ENCODE assay signal across 27 cellular contexts in genomic region chr1:234022302-234022701, GRCh38.
"Had no signal": no experiment of that assay in that cellular context is flagged by ENCODE, and none has a peak within 500 bp of the region (broad histone marks: within the 10 kb centered on the region; RNA-seq: fewer than 3 reads in every experiment).

No MANE protein-coding gene starts in this region.

- H3K27ac ChIP-seq: stomach, suprapubic skin, testis, thoracic aorta, thyroid gland, tibial artery, tibial nerve, transverse colon, upper lobe of left lung, upper lobe of right lung, uterus, vagina had no signal

- H3K27me3 ChIP-seq: stomach, suprapubic skin, testis, thyroid gland, tibial artery, tibial nerve, transverse colon, upper lobe of left lung, upper lobe of right lung, uterus, vagina had no signal

- ATAC-seq: stimulated activated effector memory CD8-positive, alpha-beta T cell treated with anti-CD3 and anti-CD28 coated beads, Interleukin-12 subunit alpha, Interleukin-12 subunit beta, amount 100 ng/mL, for 72 hours; stimulated activated memory B cell treated with anti-CD40 and anti-IgM and Interleukin-4, amounts not matched to agents 10 μg/mL and 1 μg/mL and 100 μg/mL, for 72 hours; stimulated activated naive B cell treated with anti-CD40 and anti-IgM and Interleukin-4, amounts not matched to agents 10 μg/mL and 1 μg/mL and 100 μg/mL, for 72 hours; stimulated activated naive CD8-positive, alpha-beta T cell treated with anti-CD3 and anti-CD28 coated beads, Interleukin-15, amount 100 ng/mL, for 72 hours; stimulated activated naive CD8-positive, alpha-beta T cell treated with anti-CD3 and anti-CD28 coated beads, Interleukin-15, Interleukin-2, amounts not matched to agents 100 U/mL and 50 U/mL, for 24 hours; upper lobe of right lung had no signal

- H3K36me3 ChIP-seq: stomach, suprapubic skin, thoracic aorta, thyroid gland, tibial artery, tibial nerve, transverse colon, upper lobe of left lung, upper lobe of right lung, uterus, vagina had no signal

- H3K9me3 ChIP-seq: stomach, suprapubic skin, testis, thoracic aorta, thyroid gland, tibial artery, transverse colon, upper lobe of left lung, upper lobe of right lung, uterus, vagina had no signal

- H3K4me3 ChIP-seq: stomach, suprapubic skin, testis, thoracic aorta, thyroid gland, tibial artery, tibial nerve, transverse colon, upper lobe of left lung, upper lobe of right lung, uterus, vagina had no signal

- FAIRE-seq: urothelium cell line had no signal

- H3K4me1 ChIP-seq: stomach, suprapubic skin, testis, thyroid gland, tibial artery, tibial nerve, transverse colon, upper lobe of left lung, upper lobe of right lung, uterus, vagina had no signal

- DNase-seq: stimulated activated CD4-positive, alpha-beta T cell treated with anti-CD3 and anti-CD28 coated beads, Interleukin-2, amount 100 ng/mL, for 48 hours; stimulated activated CD4-positive, alpha-beta T cell treated with anti-CD3 and anti-CD28 coated beads, Interleukin-4, amount 100 ng/mL, for 1 hour; stimulated activated CD4-positive, alpha-beta T cell treated with anti-CD3 and anti-CD28 coated beads, Interleukin-4, amount 100 ng/mL, for 24 hours; stimulated activated CD4-positive, alpha-beta T cell treated with anti-CD3 and anti-CD28 coated beads, Interleukin-4, amount 100 ng/mL, for 4 hours; stimulated activated CD8-positive, alpha-beta memory T cell treated with anti-CD3 and anti-CD28 coated beads, Interleukin-4, amount 100 ng/mL, for 48 hours; stimulated activated naive B cell treated with anti-CD40 and anti-IgM and Interleukin-4, amounts not matched to agents 10 μg/mL and 1 μg/mL and 100 μg/mL, for 72 hours; stimulated activated naive CD4-positive, alpha-beta T cell; stimulated activated naive CD4-positive, alpha-beta T cell treated with Interleukin-2 at 50 U/mL for 16 hours; stimulated activated naive CD8-positive, alpha-beta T cell treated with anti-CD3 and anti-CD28 coated beads, Interleukin-15, amount 100 ng/mL, for 72 hours; stimulated activated naive CD8-positive, alpha-beta T cell treated with anti-CD3 and anti-CD28 coated beads, Interleukin-15, Interleukin-2, amounts not matched to agents 100 U/mL and 50 U/mL, for 24 hours; stomach; substantia nigra; testis; thyroid gland; tibial artery; transverse colon; trophoblast cell; upper lobe of left lung; upper lobe of right lung; uterus had no signal
